Comparison of ENCODE assay signal across 23 cellular contexts in genomic region chr11:77515483-77515882, GRCh38. TPM values are rescaled to one million over a fixed set of nuclear protein-coding genes. Genes with fewer than 3 reads are reported as not detected.
DNase-seq lines count a peak whose midpoint lies in the region; ATAC-seq and TF ChIP-seq lines count a peak whose summit lies in the region.
"Had no signal": no experiment of that assay in that cellular context is flagged by ENCODE, and none has a peak within 500 bp of the region (broad histone marks: within the 10 kb centered on the region; RNA-seq: fewer than 3 reads in every experiment).

No MANE protein-coding gene starts in this region.

- H3K4me3 ChIP-seq in Caco-2 (ENCODE audit: low read depth, low read length) = no peak overlapping the region
- H3K4me3 ChIP-seq in mucosa of descending colon = no peak overlapping the region
- no peak overlapping the region for H3K4me3 ChIP-seq in Karpas-422 (ENCODE audit: low read length)
- H3K4me3 ChIP-seq: breast epithelium, SJSA1, upper lobe of right lung had no signal

- H3K9ac ChIP-seq in Karpas-422 (ENCODE audit: low read length) = no peak overlapping the region

- H3K4me1 ChIP-seq in Caco-2 (peaks cover 17% of the 10 kb centered on the region), mucosa of descending colon (ENCODE audit: low read depth) (peaks cover 9% of the 10 kb centered on the region), Karpas-422 (ENCODE audit: low read length) (no peaks in the 10 kb centered on the region)
- H3K4me1 ChIP-seq: breast epithelium, SJSA1, upper lobe of right lung had no signal

- no peaks in the 10 kb centered on the region for H4K20me1 ChIP-seq in Karpas-422 (ENCODE audit: insufficient read depth, low read depth, low read length)

- no peak overlapping the region for H2AFZ ChIP-seq in Karpas-422 (ENCODE audit: low read length)

- no peak overlapping the region for H3K27ac ChIP-seq in Karpas-422 (ENCODE audit: low read length)
- H3K27ac ChIP-seq: breast epithelium, SJSA1, upper lobe of right lung, WERI-Rb-1 had no signal

- CTCF ChIA-PET in Caco-2 (lab: Charles Lee) = interaction anchor here (0.6 to 2.4 kb wide), 2 partner anchors 23 to 44 kb away, joined by 4 to 10 read pairs; no protein-coding TSS in a partner anchor

- no peaks in the 10 kb centered on the region for H3K9me2 ChIP-seq in Karpas-422 (replicated peaks; ENCODE audit: insufficient read depth, low read length)

- peak overlapping the region; percentile 6 for H3K27ac Mint-ChIP-seq in Caco-2 (ENCODE audit: unreplicated experiment)
- H3K27ac Mint-ChIP-seq: activated CD4-positive, alpha-beta T cell treated with anti-CD3 and anti-CD28 coated beads, Interleukin-2, amount 10 ng/mL, durations not matched to agents 24 days and 14 days; activated naive CD8-positive, alpha-beta T cell; CD14-positive monocyte; stimulated activated memory B cell treated with anti-CD40 and anti-IgM and Interleukin-4, amounts not matched to agents 10 μg/mL and 1 μg/mL and 100 μg/mL, for 72 hours had no signal

- DNase-seq in Caco-2 (peak; percentile 83 to 85), DMS53 treated with DMSO at 0.1 percent for 48 hours (lab: John Stamatoyannopoulos, UW; ENCODE audit: unreplicated experiment) (peak; percentile 100), NCI-H748 (lab: John Stamatoyannopoulos, UW; ENCODE audit: unreplicated experiment) (peak; percentile 24), mucosa of descending colon (peak in 1 of 3 donors; percentile 41), EL (no peak), Karpas-422 (no peak)
- DNase-seq: activated CD4-positive, alpha-beta T cell treated with anti-CD3 and anti-CD28 coated beads, Interleukin-2, amount 10 ng/mL, durations not matched to agents 24 days and 14 days; activated CD8-positive, alpha-beta memory T cell treated with anti-CD3 and anti-CD28 coated beads for 24 hours; activated T-cell treated with anti-CD3 and anti-CD28 coated beads for 4 hours; anterior cingulate cortex; hypothalamus; KBM-7; NCI-H446 treated with DMSO at 0.1 percent for 48 hours; T1000; upper lobe of right lung; WERI-Rb-1 had no signal

- no peaks in the 10 kb centered on the region for H3K36me3 Mint-ChIP-seq in Caco-2 (ENCODE audit: insufficient read depth, unreplicated experiment)
- H3K36me3 Mint-ChIP-seq: activated naive CD8-positive, alpha-beta T cell; CD14-positive monocyte; stimulated activated memory B cell treated with anti-CD40 and anti-IgM and Interleukin-4, amounts not matched to agents 10 μg/mL and 1 μg/mL and 100 μg/mL, for 72 hours had no signal

- ATAC-seq in mucosa of descending colon = peak; percentile 98
- ATAC-seq in GM21390 (IDR thresholded peaks at IDR 0.05; ENCODE audit: unreplicated experiment) = no peak
- ATAC-seq: left lobe of liver; stimulated activated memory B cell treated with anti-CD40 and anti-IgM and Interleukin-4, amounts not matched to agents 10 μg/mL and 1 μg/mL and 100 μg/mL, for 72 hours; upper lobe of right lung had no signal

- POLR2A ChIA-PET in Caco-2 (lab: Charles Lee) = interaction anchor here (0.7 kb wide), 1 partner anchor 45 kb away, joined by 3 read pairs; no protein-coding TSS in a partner anchor

- peak overlapping the region; percentile 52 for H3K4me3 Mint-ChIP-seq in Caco-2 (ENCODE audit: unreplicated experiment)
- H3K4me3 Mint-ChIP-seq: activated CD4-positive, alpha-beta T cell treated with anti-CD3 and anti-CD28 coated beads, Interleukin-2, amount 10 ng/mL, durations not matched to agents 24 days and 14 days; activated naive CD8-positive, alpha-beta T cell; CD14-positive monocyte; stimulated activated memory B cell treated with anti-CD40 and anti-IgM and Interleukin-4, amounts not matched to agents 10 μg/mL and 1 μg/mL and 100 μg/mL, for 72 hours had no signal

- intact Hi-C loops in Caco-2 (cut with micrococcal nuclease; ENCODE audit: unreplicated experiment) = loop anchor here (1.0 kb wide), 3 partner anchors 33 to 74 kb away; partner anchors contain the start of genes AQP11 and PAK1
- intact Hi-C loops in mucosa of descending colon (cut with DNase I, micrococcal nuclease) = no loop called here

- BruUV-seq in Caco-2 (replicated peaks; lab: Mats Ljungman, UMichigan) = no TSS peak

- no peaks in the 10 kb centered on the region for H3K9me3 Mint-ChIP-seq in Caco-2 (ENCODE audit: unreplicated experiment)
- H3K9me3 Mint-ChIP-seq: activated CD4-positive, alpha-beta T cell treated with anti-CD3 and anti-CD28 coated beads, Interleukin-2, amount 10 ng/mL, durations not matched to agents 24 days and 14 days; CD14-positive monocyte; stimulated activated memory B cell treated with anti-CD40 and anti-IgM and Interleukin-4, amounts not matched to agents 10 μg/mL and 1 μg/mL and 100 μg/mL, for 72 hours had no signal

- H3K9me3 ChIP-seq in Caco-2 (no peaks in the 10 kb centered on the region), mucosa of descending colon (no peaks in the 10 kb centered on the region), Karpas-422 (ENCODE audit: low read length) (no peaks in the 10 kb centered on the region)
- H3K9me3 ChIP-seq: breast epithelium, SJSA1, upper lobe of right lung had no signal

- no peak for TF ChIP-seq CTCF in Caco-2 (IDR thresholded peaks at IDR 0.05; ENCODE audit: insufficient read depth in 1 of 2, low read depth in 1 of 2, low read length in 1 of 2, severe bottlenecking in 1 of 2, unreplicated experiment in 1 of 2)
- no peak for TF ChIP-seq CTCF in mucosa of descending colon (IDR thresholded peaks at IDR 0.05)

- H3K27me3 ChIP-seq in Caco-2 (replicated peaks; ENCODE audit: control insufficient read depth, insufficient read depth, low read length) (no peaks in the 10 kb centered on the region), Karpas-422 (ENCODE audit: low read length) (no peaks in the 10 kb centered on the region)
- H3K27me3 ChIP-seq: breast epithelium, SJSA1, upper lobe of right lung had no signal

- H3K27me3 Mint-ChIP-seq in Caco-2 (ENCODE audit: insufficient read depth, unreplicated experiment) = no peaks in the 10 kb centered on the region
- H3K27me3 Mint-ChIP-seq: activated naive CD8-positive, alpha-beta T cell had no signal

- peaks cover 23% of the 10 kb centered on the region for H3K4me1 Mint-ChIP-seq in Caco-2 (ENCODE audit: low read depth, unreplicated experiment)
- H3K4me1 Mint-ChIP-seq: activated CD4-positive, alpha-beta T cell treated with anti-CD3 and anti-CD28 coated beads, Interleukin-2, amount 10 ng/mL, durations not matched to agents 24 days and 14 days; stimulated activated memory B cell treated with anti-CD40 and anti-IgM and Interleukin-4, amounts not matched to agents 10 μg/mL and 1 μg/mL and 100 μg/mL, for 72 hours had no signal

- H3K4me2 ChIP-seq in Karpas-422 (ENCODE audit: low read depth, low read length, poor library complexity, severe bottlenecking) = no peak overlapping the region

- H3K36me3 ChIP-seq in Caco-2 (ENCODE audit: control insufficient read depth, insufficient read depth, low read length) (no peaks in the 10 kb centered on the region), mucosa of descending colon (ENCODE audit: low read depth) (no peaks in the 10 kb centered on the region), Karpas-422 (ENCODE audit: insufficient read depth, low read length) (no peaks in the 10 kb centered on the region)
- H3K36me3 ChIP-seq: breast epithelium, SJSA1, upper lobe of right lung, WERI-Rb-1 had no signal

- H3K79me2 ChIP-seq in Karpas-422 (ENCODE audit: low read length) = no peaks in the 10 kb centered on the region

RNA-seq across cellular contexts. Expression of gene PAK1, which starts 41.6 kb away (rescaled TPM):
- total RNA-seq in Caco-2 (2022) (81.1 and 90.1 TPM in 2 replicates), mucosa of descending colon (100 to 1,000 TPM in 2 of 3 donors, 10 to 100 TPM in 1; 73.5 to 125 (median 116) TPM)
- total RNA-seq in Karpas-422 (2014; rRNA removed; shearing (Covaris generic); ENCODE audit: low replicate concordance) = 18.7 and 60.1 TPM in 2 replicates

Comparison
In these comparisons a context has a peak if more than half of its experiments do, and no peak if none do; other contexts are left out.
1. DNase-seq: peak in Caco-2 (2 of 2), DMS53 treated with DMSO at 0.1 percent for 48 hours (single experiment) and NCI-H748 (single experiment); none in EL (single experiment) and Karpas-422 (single experiment).